ENCODE assay signal across 8 cellular contexts in genomic region chr3:4986175-4986610, GRCh38. TPM values are rescaled to one million over a fixed set of nuclear protein-coding genes. Genes with fewer than 3 reads are reported as not detected.
DNase-seq lines count a peak whose midpoint lies in the region; ATAC-seq and TF ChIP-seq lines count a peak whose summit lies in the region.

No MANE protein-coding gene starts in this region.

- H3K4me2 ChIP-seq in SU-DHL-6 (ENCODE audit: low read depth, low read length, poor library complexity, severe bottlenecking) = peak overlapping the region; percentile 58

- in situ Hi-C loops in GM13976 (cut with MboI; ENCODE audit: low sequenced_read_pairs, unreplicated experiment) = no loop called here

- DNase-seq in GM13976 (ENCODE audit: low spot score) (peak; percentile 29), fibroblast of pulmonary artery (ENCODE audit: low read depth) (peak; percentile 58), renal cortical epithelial cell (ENCODE audit: low read depth) (peak; percentile 95)
- DNase-seq in activated CD8-positive, alpha-beta memory T cell treated with anti-CD3 and anti-CD28 coated beads, Interleukin-2, amount 50 U/mL, for 48 hours = no peak

- ATAC-seq in HG03432 (IDR thresholded peaks at IDR 0.05; ENCODE audit: unreplicated experiment) = no peak
- ATAC-seq in HG03025 (IDR thresholded peaks at IDR 0.05; ENCODE audit: low FRiP score, unreplicated experiment) = no peak
- no peak for ATAC-seq in HG02973 (IDR thresholded peaks at IDR 0.05; ENCODE audit: unreplicated experiment)

- TF ChIP-seq CTCF in GM13976 (IDR thresholded peaks at IDR 0.05; ENCODE audit: borderline replicate concordance, control extremely low read depth, extremely low read depth, insufficient read depth, missing control alignments) (no peak), SU-DHL-6 (IDR thresholded peaks at IDR 0.05; ENCODE audit: insufficient read depth, low read length, poor library complexity, severe bottlenecking) (no peak), fibroblast of pulmonary artery (IDR thresholded peaks at IDR 0.05; ENCODE audit: low read length, missing control alignments) (no peak)

- H3K4me3 ChIP-seq in SU-DHL-6 (ENCODE audit: insufficient read depth, low read length, poor library complexity, severe bottlenecking) (no peak overlapping the region), fibroblast of pulmonary artery (replicated peaks; ENCODE audit: low read depth, low read length) (no peak overlapping the region)

- H3K9ac ChIP-seq in SU-DHL-6 (ENCODE audit: low read length) = peak overlapping the region; percentile 33; the same call in 1 of the 2 replicates

- H3K27ac ChIP-seq in SU-DHL-6 (ENCODE audit: low read depth, low read length) = no peak overlapping the region

- H3K36me3 ChIP-seq in SU-DHL-6 (ENCODE audit: low read length) = peaks cover 15% of the 10 kb centered on the region

- 0 out of 2 replicates have a peak, but pooled peaks cover 5% of the 10 kb centered on the region for H4K20me1 ChIP-seq in SU-DHL-6 (ENCODE audit: low read depth, low read length)

- H3K9me2 ChIP-seq in SU-DHL-6 (replicated peaks; ENCODE audit: insufficient read depth, low read length) = no peaks in the 10 kb centered on the region

- peaks cover 22% of the 10 kb centered on the region; the same call in 1 of the 2 replicates for H3F3A ChIP-seq in SU-DHL-6 (ENCODE audit: insufficient read depth)

- no peaks in the 10 kb centered on the region for H3K27me3 ChIP-seq in SU-DHL-6 (ENCODE audit: low read length)

- H3K9me3 ChIP-seq in SU-DHL-6 (ENCODE audit: insufficient read depth, low read length) = no peaks in the 10 kb centered on the region

- no peak overlapping the region for H2AFZ ChIP-seq in SU-DHL-6 (ENCODE audit: low read depth, low read length, severe bottlenecking)

- no peaks in the 10 kb centered on the region for H3K79me2 ChIP-seq in SU-DHL-6 (ENCODE audit: insufficient read depth, low read length)

RNA-seq across cellular contexts. Expression of gene BHLHE40, which starts 7.0 kb away (rescaled TPM):
- 35.9 and 75.4 TPM in 2 replicates for total RNA-seq in renal cortical epithelial cell
